8 cellular contexts compared by ENCODE assay signal in genomic region chr2:156334496-156335478, GRCh38. TPM values are rescaled to one million over a fixed set of nuclear protein-coding genes. Genes with fewer than 3 reads are reported as not detected.
DNase-seq lines count a peak whose midpoint lies in the region; ATAC-seq and TF ChIP-seq lines count a peak whose summit lies in the region.

No MANE protein-coding gene starts in this region.

- intact Hi-C loops in activated CD8-positive, alpha-beta T cell treated with anti-CD3 and anti-CD28 coated beads for 36 hours (cut with micrococcal nuclease) = loop anchor here (2.0 to 10.0 kb wide), 3 partner anchors 66 to 560 kb away; no protein-coding TSS in a partner anchor

- POLR2A ChIA-PET in activated CD8-positive, alpha-beta T cell treated with anti-CD3 and anti-CD28 coated beads for 36 hours (lab: Charles Lee) = interaction anchor here (0.8 to 5.0 kb wide), 7 partner anchors 8 to 255 kb away, joined by 3 to 37 read pairs (median 6); no protein-coding TSS in a partner anchor

- peak; percentile 15 for ATAC-seq in HG03139 (IDR thresholded peaks at IDR 0.05; ENCODE audit: unreplicated experiment)
- peak; percentile 17 for ATAC-seq in activated CD8-positive, alpha-beta T cell treated with anti-CD3 and anti-CD28 coated beads for 36 hours

- H3K9me3 Mint-ChIP-seq in activated CD8-positive, alpha-beta T cell treated with anti-CD3 and anti-CD28 coated beads for 36 hours = no peaks in the 10 kb centered on the region

- no peak for TF ChIP-seq CTCF in activated CD8-positive, alpha-beta T cell treated with anti-CD3 and anti-CD28 coated beads for 36 hours (IDR thresholded peaks at IDR 0.05)

- H3K27me3 Mint-ChIP-seq in activated CD8-positive, alpha-beta T cell treated with anti-CD3 and anti-CD28 coated beads for 36 hours = no peaks in the 10 kb centered on the region

- peak; percentile 87 for DNase-seq in SIG-M5 treated with dmso at 0.1 percent for 504 hours (lab: John Stamatoyannopoulos, UW; ENCODE audit: unreplicated experiment)
- no peak for DNase-seq in SIG-M5 (lab: John Stamatoyannopoulos, UW)
- peak; percentile 84 for DNase-seq in NCI-H69 (lab: John Stamatoyannopoulos, UW)
- DNase-seq in activated CD8-positive, alpha-beta T cell treated with anti-CD3 and anti-CD28 coated beads for 36 hours = peak; percentile 94
- peak; percentile 81 for DNase-seq in ecto neural progenitor cell (ENCODE audit: low spot score)
- peak; percentile 94 to 95 for DNase-seq in lung microvascular endothelial cell (ENCODE audit: low read depth in 2 of 2)
- peak; percentile 68 to 90 (median 84) for DNase-seq in stimulated activated CD4-positive, alpha-beta T cell treated with anti-CD3 and anti-CD28 coated beads, TNF-alpha, amount 100 ng/mL, for 4 hours (ENCODE audit: low read depth in 3 of 3)

- peak overlapping the region; percentile 82 for H3K4me3 Mint-ChIP-seq in activated CD8-positive, alpha-beta T cell treated with anti-CD3 and anti-CD28 coated beads for 36 hours

- H3K27ac Mint-ChIP-seq in activated CD8-positive, alpha-beta T cell treated with anti-CD3 and anti-CD28 coated beads for 36 hours = peak overlapping the region; percentile 98

- peaks cover 46% of the 10 kb centered on the region for H3K4me1 Mint-ChIP-seq in activated CD8-positive, alpha-beta T cell treated with anti-CD3 and anti-CD28 coated beads for 36 hours (ENCODE audit: low read depth)

- peaks cover 30% of the 10 kb centered on the region for H3K36me3 Mint-ChIP-seq in activated CD8-positive, alpha-beta T cell treated with anti-CD3 and anti-CD28 coated beads for 36 hours (ENCODE audit: low read depth)

- CTCF ChIA-PET in activated CD8-positive, alpha-beta T cell treated with anti-CD3 and anti-CD28 coated beads for 36 hours (lab: Charles Lee) = interaction anchor here (0.6 to 3.3 kb wide), 24 partner anchors 8 to 330 kb away, joined by 3 to 33 read pairs (median 4); no protein-coding TSS in a partner anchor

RNA-seq across cellular contexts. Expression of gene NR4A2, which starts 2.3 kb away (rescaled TPM):
- 10 to 100 TPM; 57.6 to 61.6 TPM for total RNA-seq in activated CD8-positive, alpha-beta T cell treated with anti-CD3 and anti-CD28 coated beads for 36 hours
- total RNA-seq in lung microvascular endothelial cell = under 0.01 and 0.20 TPM in 2 replicates

Comparison
In these comparisons a context has a peak if more than half of its experiments do, and no peak if none do; other contexts are left out.
1. RNA of gene NR4A2, which starts 2.3 kb away (total RNA-seq): 57.6 to 61.6 TPM in activated CD8-positive, alpha-beta T cell treated with anti-CD3 and anti-CD28 coated beads for 36 hours; under 0.01 to 0.20 TPM in lung microvascular endothelial cell; every median in the first group is over 10 times any median in the second.